ENCODE assay signal across 1 cellular context in the genomic region with DNA sequence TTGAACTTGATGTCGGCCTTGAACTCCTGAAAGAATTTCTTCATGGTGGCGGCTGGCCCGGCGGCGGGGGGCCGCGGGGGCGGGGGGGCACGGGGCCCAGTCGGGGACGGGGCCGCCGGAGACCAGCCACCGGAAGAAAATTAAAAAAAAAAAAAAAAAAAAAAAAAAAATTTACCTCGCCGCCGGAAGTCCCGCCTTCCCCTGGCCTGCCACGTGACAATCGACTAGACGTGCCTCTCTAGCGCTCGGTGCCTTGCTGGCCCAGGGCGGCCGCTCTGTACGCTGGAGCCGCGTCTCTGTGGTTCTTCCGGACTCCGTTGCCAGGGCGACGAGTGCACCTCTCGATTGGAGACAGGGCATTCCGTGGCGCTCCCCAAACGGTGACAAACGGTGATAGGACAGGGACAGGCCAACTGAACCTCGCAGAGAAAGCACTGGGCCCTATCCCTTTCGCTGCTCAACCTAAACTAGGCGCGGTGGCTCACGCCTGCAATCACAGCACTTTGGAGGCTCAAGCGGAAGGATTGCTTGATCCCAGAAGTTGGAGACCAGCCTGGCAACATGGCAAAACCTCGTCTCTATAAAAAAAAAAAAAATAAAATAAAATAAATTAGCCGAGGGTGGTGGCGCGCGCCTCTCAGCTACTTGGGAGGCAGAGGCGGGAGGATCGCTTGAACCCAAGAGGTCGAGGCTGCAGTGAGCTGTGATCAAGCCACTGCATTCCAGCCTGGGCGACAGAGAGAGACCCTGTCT.
A peak's percentile ranks its signal among the peaks of the same experiment; 100 is the strongest.
TF ChIP-seq lines count a peak whose summit lies in the region.

A gene with protein sequence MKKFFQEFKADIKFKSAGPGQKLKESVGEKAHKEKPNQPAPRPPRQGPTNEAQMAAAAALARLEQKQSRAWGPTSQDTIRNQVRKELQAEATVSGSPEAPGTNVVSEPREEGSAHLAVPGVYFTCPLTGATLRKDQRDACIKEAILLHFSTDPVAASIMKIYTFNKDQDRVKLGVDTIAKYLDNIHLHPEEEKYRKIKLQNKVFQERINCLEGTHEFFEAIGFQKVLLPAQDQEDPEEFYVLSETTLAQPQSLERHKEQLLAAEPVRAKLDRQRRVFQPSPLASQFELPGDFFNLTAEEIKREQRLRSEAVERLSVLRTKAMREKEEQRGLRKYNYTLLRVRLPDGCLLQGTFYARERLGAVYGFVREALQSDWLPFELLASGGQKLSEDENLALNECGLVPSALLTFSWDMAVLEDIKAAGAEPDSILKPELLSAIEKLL (minus strand): TSS at position 141 of the 753 bp plus-strand sequence. CDS start 97 bp downstream, at position 44.

TF ChIP-seq in K562, 482 proteins besides CTCF, POLR2A, EP300 and RAD21 (continued from another document and continues in another):
- TF ChIP-seq, protein P1, sequence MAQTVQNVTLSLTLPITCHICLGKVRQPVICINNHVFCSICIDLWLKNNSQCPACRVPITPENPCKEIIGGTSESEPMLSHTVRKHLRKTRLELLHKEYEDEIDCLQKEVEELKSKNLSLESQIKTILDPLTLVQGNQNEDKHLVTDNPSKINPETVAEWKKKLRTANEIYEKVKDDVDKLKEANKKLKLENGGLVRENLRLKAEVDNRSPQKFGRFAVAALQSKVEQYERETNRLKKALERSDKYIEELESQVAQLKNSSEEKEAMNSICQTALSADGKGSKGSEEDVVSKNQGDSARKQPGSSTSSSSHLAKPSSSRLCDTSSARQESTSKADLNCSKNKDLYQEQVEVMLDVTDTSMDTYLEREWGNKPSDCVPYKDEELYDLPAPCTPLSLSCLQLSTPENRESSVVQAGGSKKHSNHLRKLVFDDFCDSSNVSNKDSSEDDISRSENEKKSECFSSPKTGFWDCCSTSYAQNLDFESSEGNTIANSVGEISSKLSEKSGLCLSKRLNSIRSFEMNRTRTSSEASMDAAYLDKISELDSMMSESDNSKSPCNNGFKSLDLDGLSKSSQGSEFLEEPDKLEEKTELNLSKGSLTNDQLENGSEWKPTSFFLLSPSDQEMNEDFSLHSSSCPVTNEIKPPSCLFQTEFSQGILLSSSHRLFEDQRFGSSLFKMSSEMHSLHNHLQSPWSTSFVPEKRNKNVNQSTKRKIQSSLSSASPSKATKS (CRISPR knock-in tag; IDR thresholded peaks at IDR 0.05) = no peak
- peak; percentile 95 for TF ChIP-seq ELF1 (tag; IDR thresholded peaks at IDR 0.05)
- TF ChIP-seq FOXK2 (conservative IDR thresholded peaks at IDR 0.05 in 1 of 2, IDR thresholded peaks at IDR 0.05 in 1 of 2; ENCODE audit: low read depth in 2 of 2) = peak in 1 of 2 experiments; percentile 23; a peak in 2 of 4 replicates
- TF ChIP-seq MAZ (CRISPR knock-in tag; conservative IDR thresholded peaks at IDR 0.05 in 1 of 2, IDR thresholded peaks at IDR 0.05 in 1 of 2) = peak in 1 of 2 experiments; percentile 59; a peak in 1 of 4 replicates
- TF ChIP-seq ZFP36 (IDR thresholded peaks at IDR 0.05; ENCODE audit: low read depth, low read length, partially characterized antibody) = no peak
- TF ChIP-seq, protein P2, sequence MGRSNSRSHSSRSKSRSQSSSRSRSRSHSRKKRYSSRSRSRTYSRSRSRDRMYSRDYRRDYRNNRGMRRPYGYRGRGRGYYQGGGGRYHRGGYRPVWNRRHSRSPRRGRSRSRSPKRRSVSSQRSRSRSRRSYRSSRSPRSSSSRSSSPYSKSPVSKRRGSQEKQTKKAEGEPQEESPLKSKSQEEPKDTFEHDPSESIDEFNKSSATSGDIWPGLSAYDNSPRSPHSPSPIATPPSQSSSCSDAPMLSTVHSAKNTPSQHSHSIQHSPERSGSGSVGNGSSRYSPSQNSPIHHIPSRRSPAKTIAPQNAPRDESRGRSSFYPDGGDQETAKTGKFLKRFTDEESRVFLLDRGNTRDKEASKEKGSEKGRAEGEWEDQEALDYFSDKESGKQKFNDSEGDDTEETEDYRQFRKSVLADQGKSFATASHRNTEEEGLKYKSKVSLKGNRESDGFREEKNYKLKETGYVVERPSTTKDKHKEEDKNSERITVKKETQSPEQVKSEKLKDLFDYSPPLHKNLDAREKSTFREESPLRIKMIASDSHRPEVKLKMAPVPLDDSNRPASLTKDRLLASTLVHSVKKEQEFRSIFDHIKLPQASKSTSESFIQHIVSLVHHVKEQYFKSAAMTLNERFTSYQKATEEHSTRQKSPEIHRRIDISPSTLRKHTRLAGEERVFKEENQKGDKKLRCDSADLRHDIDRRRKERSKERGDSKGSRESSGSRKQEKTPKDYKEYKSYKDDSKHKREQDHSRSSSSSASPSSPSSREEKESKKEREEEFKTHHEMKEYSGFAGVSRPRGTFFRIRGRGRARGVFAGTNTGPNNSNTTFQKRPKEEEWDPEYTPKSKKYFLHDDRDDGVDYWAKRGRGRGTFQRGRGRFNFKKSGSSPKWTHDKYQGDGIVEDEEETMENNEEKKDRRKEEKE (IDR thresholded peaks at IDR 0.05; ENCODE audit: borderline replicate concordance in 1 of 2, control insufficient read depth in 1 of 2, low read depth in 2 of 2, low read length in 1 of 2) = peak in 1 of 2 experiments; percentile 77; a peak in 1 of 4 replicates
- TF ChIP-seq C11orf30 (IDR thresholded peaks at IDR 0.05; ENCODE audit: low read depth) = peak; percentile 62; the same call in 1 of the 2 replicates
- TF ChIP-seq CREM (IDR thresholded peaks at IDR 0.05; ENCODE audit: low read depth) = peak; percentile 85
- TF ChIP-seq ASH1L (IDR thresholded peaks at IDR 0.05; ENCODE audit: borderline replicate concordance, low read depth, partially characterized antibody) = no peak
- TF ChIP-seq SUPT5H (IDR thresholded peaks at IDR 0.05) = 0 out of 2 replicates have a peak, but pooled peaks have one; percentile 22
- TF ChIP-seq ZNF212 (CRISPR knock-in tag; IDR thresholded peaks at IDR 0.05) = no peak
- TF ChIP-seq, protein P3, sequence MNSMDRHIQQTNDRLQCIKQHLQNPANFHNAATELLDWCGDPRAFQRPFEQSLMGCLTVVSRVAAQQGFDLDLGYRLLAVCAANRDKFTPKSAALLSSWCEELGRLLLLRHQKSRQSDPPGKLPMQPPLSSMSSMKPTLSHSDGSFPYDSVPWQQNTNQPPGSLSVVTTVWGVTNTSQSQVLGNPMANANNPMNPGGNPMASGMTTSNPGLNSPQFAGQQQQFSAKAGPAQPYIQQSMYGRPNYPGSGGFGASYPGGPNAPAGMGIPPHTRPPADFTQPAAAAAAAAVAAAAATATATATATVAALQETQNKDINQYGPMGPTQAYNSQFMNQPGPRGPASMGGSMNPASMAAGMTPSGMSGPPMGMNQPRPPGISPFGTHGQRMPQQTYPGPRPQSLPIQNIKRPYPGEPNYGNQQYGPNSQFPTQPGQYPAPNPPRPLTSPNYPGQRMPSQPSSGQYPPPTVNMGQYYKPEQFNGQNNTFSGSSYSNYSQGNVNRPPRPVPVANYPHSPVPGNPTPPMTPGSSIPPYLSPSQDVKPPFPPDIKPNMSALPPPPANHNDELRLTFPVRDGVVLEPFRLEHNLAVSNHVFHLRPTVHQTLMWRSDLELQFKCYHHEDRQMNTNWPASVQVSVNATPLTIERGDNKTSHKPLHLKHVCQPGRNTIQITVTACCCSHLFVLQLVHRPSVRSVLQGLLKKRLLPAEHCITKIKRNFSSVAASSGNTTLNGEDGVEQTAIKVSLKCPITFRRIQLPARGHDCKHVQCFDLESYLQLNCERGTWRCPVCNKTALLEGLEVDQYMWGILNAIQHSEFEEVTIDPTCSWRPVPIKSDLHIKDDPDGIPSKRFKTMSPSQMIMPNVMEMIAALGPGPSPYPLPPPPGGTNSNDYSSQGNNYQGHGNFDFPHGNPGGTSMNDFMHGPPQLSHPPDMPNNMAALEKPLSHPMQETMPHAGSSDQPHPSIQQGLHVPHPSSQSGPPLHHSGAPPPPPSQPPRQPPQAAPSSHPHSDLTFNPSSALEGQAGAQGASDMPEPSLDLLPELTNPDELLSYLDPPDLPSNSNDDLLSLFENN (IDR thresholded peaks at IDR 0.05; ENCODE audit: low read depth in 2 of 2, low read length in 2 of 2) = no peak
- TF ChIP-seq, protein P4, sequence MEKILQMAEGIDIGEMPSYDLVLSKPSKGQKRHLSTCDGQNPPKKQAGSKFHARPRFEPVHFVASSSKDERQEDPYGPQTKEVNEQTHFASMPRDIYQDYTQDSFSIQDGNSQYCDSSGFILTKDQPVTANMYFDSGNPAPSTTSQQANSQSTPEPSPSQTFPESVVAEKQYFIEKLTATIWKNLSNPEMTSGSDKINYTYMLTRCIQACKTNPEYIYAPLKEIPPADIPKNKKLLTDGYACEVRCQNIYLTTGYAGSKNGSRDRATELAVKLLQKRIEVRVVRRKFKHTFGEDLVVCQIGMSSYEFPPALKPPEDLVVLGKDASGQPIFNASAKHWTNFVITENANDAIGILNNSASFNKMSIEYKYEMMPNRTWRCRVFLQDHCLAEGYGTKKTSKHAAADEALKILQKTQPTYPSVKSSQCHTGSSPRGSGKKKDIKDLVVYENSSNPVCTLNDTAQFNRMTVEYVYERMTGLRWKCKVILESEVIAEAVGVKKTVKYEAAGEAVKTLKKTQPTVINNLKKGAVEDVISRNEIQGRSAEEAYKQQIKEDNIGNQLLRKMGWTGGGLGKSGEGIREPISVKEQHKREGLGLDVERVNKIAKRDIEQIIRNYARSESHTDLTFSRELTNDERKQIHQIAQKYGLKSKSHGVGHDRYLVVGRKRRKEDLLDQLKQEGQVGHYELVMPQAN (IDR thresholded peaks at IDR 0.05; ENCODE audit: borderline replicate concordance) = peak; percentile 19; the same call in 1 of the 2 replicates
- TF ChIP-seq ATF7 (IDR thresholded peaks at IDR 0.05) = peak; percentile 75
- no peak for TF ChIP-seq NFYB (IDR thresholded peaks at IDR 0.05; ENCODE audit: extremely low read depth, insufficient read length)
- peak; percentile 64 for TF ChIP-seq CXXC5 (CRISPR knock-in tag; IDR thresholded peaks at IDR 0.05)
- TF ChIP-seq, protein P5, sequence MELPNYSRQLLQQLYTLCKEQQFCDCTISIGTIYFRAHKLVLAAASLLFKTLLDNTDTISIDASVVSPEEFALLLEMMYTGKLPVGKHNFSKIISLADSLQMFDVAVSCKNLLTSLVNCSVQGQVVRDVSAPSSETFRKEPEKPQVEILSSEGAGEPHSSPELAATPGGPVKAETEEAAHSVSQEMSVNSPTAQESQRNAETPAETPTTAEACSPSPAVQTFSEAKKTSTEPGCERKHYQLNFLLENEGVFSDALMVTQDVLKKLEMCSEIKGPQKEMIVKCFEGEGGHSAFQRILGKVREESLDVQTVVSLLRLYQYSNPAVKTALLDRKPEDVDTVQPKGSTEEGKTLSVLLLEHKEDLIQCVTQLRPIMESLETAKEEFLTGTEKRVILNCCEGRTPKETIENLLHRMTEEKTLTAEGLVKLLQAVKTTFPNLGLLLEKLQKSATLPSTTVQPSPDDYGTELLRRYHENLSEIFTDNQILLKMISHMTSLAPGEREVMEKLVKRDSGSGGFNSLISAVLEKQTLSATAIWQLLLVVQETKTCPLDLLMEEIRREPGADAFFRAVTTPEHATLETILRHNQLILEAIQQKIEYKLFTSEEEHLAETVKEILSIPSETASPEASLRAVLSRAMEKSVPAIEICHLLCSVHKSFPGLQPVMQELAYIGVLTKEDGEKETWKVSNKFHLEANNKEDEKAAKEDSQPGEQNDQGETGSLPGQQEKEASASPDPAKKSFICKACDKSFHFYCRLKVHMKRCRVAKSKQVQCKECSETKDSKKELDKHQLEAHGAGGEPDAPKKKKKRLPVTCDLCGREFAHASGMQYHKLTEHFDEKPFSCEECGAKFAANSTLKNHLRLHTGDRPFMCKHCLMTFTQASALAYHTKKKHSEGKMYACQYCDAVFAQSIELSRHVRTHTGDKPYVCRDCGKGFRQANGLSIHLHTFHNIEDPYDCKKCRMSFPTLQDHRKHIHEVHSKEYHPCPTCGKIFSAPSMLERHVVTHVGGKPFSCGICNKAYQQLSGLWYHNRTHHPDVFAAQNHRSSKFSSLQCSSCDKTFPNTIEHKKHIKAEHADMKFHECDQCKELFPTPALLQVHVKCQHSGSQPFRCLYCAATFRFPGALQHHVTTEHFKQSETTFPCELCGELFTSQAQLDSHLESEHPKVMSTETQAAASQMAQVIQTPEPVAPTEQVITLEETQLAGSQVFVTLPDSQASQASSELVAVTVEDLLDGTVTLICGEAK (IDR thresholded peaks at IDR 0.05) = peak; percentile 92
- TF ChIP-seq, protein P5 (CRISPR knock-in tag; IDR thresholded peaks at IDR 0.05) = no peak
- peak; percentile 75 for TF ChIP-seq JUND (IDR thresholded peaks at IDR 0.05; ENCODE audit: borderline replicate concordance, low read depth, low read length)
- TF ChIP-seq JUND (tag; IDR thresholded peaks at IDR 0.05; ENCODE audit: borderline replicate concordance, low read depth, low read length) = no peak
- peak; percentile 58; the same call in 1 of the 2 replicates for TF ChIP-seq RNF2 (IDR thresholded peaks at IDR 0.05)
- no peak for TF ChIP-seq ZNF133 (CRISPR knock-in tag; IDR thresholded peaks at IDR 0.05)
- TF ChIP-seq GABPB1 (CRISPR knock-in tag; IDR thresholded peaks at IDR 0.05) = peak; percentile 94
- peak; percentile 98 for TF ChIP-seq ETV1 (tag; conservative IDR thresholded peaks at IDR 0.05; ENCODE audit: low read depth)
- TF ChIP-seq GTF2E2 (tag; IDR thresholded peaks at IDR 0.05) = 0 out of 2 replicates have a peak, but pooled peaks have one; percentile 33
- TF ChIP-seq ZNF239 (CRISPR knock-in tag; IDR thresholded peaks at IDR 0.05) = no peak
- peak; percentile 92 for TF ChIP-seq ELF2 (CRISPR knock-in tag; IDR thresholded peaks at IDR 0.05)
- TF ChIP-seq MTA3 (IDR thresholded peaks at IDR 0.05; ENCODE audit: borderline replicate concordance) = 0 out of 2 replicates have a peak, but pooled peaks have one; percentile 19
